15 cellular contexts compared by ENCODE assay signal in genomic region chr5:430214-430925, GRCh38. TPM values are rescaled to one million over a fixed set of nuclear protein-coding genes. Genes with fewer than 3 reads are reported as not detected.
DNase-seq lines count a peak whose midpoint lies in the region; ATAC-seq, FAIRE-seq and TF ChIP-seq lines count a peak whose summit lies in the region.
"Had no signal": no experiment of that assay in that cellular context is flagged by ENCODE, and none has a peak within 500 bp of the region (broad histone marks: within the 10 kb centered on the region; RNA-seq: fewer than 3 reads in every experiment).

No MANE protein-coding gene starts in this region.

- POLR2A ChIA-PET in GM12878 (lab: Charles Lee) = interaction anchor here (0.6 kb wide), 1 partner anchor 113 kb away, joined by 3 read pairs; no protein-coding TSS in a partner anchor

- H3K27ac ChIP-seq in BLaER1 (no peak overlapping the region), GM12878 (ENCODE audit: control insufficient read depth, insufficient read depth) (no peak overlapping the region)
- H3K27ac ChIP-seq: foreskin keratinocyte had no signal

- H3K4me2 ChIP-seq in BLaER1 (peak overlapping the region; percentile 41), GM12878 (ENCODE audit: control insufficient read depth, insufficient read depth) (no peak overlapping the region)

- WGBS in GM12878 (ENCODE audit: insufficient coverage, insufficient replicate concordance, low lambda C conversion rate, missing lambda C conversion rate) = 74% methylated on average over 24 of the region's 25 CpGs

- SMC1A ChIA-PET in GM12878 (lab: Charles Lee; ENCODE audit: uncharacterized antibody, unreplicated experiment) = interaction anchor here (0.6 to 3.7 kb wide), 9 partner anchors 16 to 113 kb away, joined by 3 to 33 read pairs (median 4); no protein-coding TSS in a partner anchor

- H2AFZ ChIP-seq in GM12878 (ENCODE audit: control insufficient read depth, low read depth, low read length) = no peak overlapping the region

- H3K27me3 Mint-ChIP-seq in nephron progenitor cell (ENCODE audit: low read depth, poor library complexity) = peaks cover 24% of the 10 kb centered on the region
- H3K27me3 Mint-ChIP-seq: activated CD4-positive, alpha-beta T cell treated with anti-CD3 and anti-CD28 coated beads, Interleukin-2, amount 10 ng/mL, durations not matched to agents 24 days and 14 days had no signal

- no peaks in the 10 kb centered on the region for H3K9me3 ChIP-seq in BLaER1
- no peaks in the 10 kb centered on the region for H3K9me3 ChIP-seq in GM12878 (replicated peaks; ENCODE audit: control insufficient read depth, insufficient read depth, low read length)

- H4K20me1 ChIP-seq in BLaER1 (no peaks in the 10 kb centered on the region), GM12878 (ENCODE audit: control insufficient read depth, insufficient read depth) (no peaks in the 10 kb centered on the region)

- H3K36me3 ChIP-seq in BLaER1 (no peaks in the 10 kb centered on the region), H7 (replicated peaks; ENCODE audit: control insufficient read depth, insufficient read depth, low read length) (no peaks in the 10 kb centered on the region), GM12878 (ENCODE audit: control insufficient read depth in 2 of 2, insufficient read depth in 2 of 2, low read length in 1 of 2) (peaks cover 4 to 28% of the 10 kb centered on the region in 2 experiments; a peak in 3 of 4 replicates)

- no peaks in the 10 kb centered on the region; the same call in 1 of the 2 replicates for H3K79me2 ChIP-seq in GM12878 (ENCODE audit: control insufficient read depth, insufficient read depth, low read length)

- BruUV-seq in GM12878 (replicated peaks; lab: Mats Ljungman, UMichigan) = no TSS peak

- no peaks in the 10 kb centered on the region for H3K36me3 Mint-ChIP-seq in nephron progenitor cell (ENCODE audit: low read depth)

- intact Hi-C loops in GM12878 (cut with micrococcal nuclease; ENCODE audit: unreplicated experiment) = no loop called here

- peak; percentile 19; the same call in 1 of the 2 replicates for TF ChIP-seq POLR2A in GM12878 (IDR thresholded peaks at IDR 0.05; ENCODE audit: low read depth, low read length)

- TF ChIP-seq RAD21 in GM12878 (IDR thresholded peaks at IDR 0.05; ENCODE audit: insufficient read depth, low read depth, low read length) = no peak

- in situ Hi-C loops in GM12878 (cut with MboI) = no loop called here

- TF ChIP-seq EP300 in GM12878 (IDR thresholded peaks at IDR 0.05; ENCODE audit: borderline replicate concordance in 1 of 2, control insufficient read depth in 1 of 2, low read depth in 2 of 2, low read length in 2 of 2) = no peak

- RAD21 ChIA-PET in GM12878 (lab: Charles Lee; ENCODE audit: unreplicated experiment) = interaction anchor here (0.7 to 6.0 kb wide), 7 partner anchors 16 to 242 kb away, joined by 3 to 82 read pairs (median 3); partner anchors contain the start of genes AHRR and PDCD6

- TF ChIP-seq CTCF in GM12878 (IDR thresholded peaks at IDR 0.05 in 2 of 3, conservative IDR thresholded peaks at IDR 0.05 in 1 of 3; ENCODE audit: control insufficient read depth in 2 of 3, extremely low read depth in 1 of 3, insufficient read depth in 1 of 3, low read depth in 3 of 3, low read length in 3 of 3) (no peak), nephron progenitor cell (IDR thresholded peaks at IDR 0.05) (no peak)

- ATAC-seq in GM12878 (peak; percentile 45), GM18909 (IDR thresholded peaks at IDR 0.05; ENCODE audit: poor library complexity, unreplicated experiment) (no peak)

- H3K9ac ChIP-seq in BLaER1 (no peak overlapping the region), GM12878 (ENCODE audit: control insufficient read depth, insufficient read depth, low read length) (no peak overlapping the region)

- no peak overlapping the region for H3K4me3 Mint-ChIP-seq in nephron progenitor cell
- H3K4me3 Mint-ChIP-seq: activated CD4-positive, alpha-beta T cell treated with anti-CD3 and anti-CD28 coated beads, Interleukin-2, amount 10 ng/mL, durations not matched to agents 24 days and 14 days; T-helper 2 cell treated with Interferon-gamma antibody and Interleukin-4, amounts not matched to agents 5 μg/mL and 100 μg/mL, for 36 hours had no signal

- H3K4me1 ChIP-seq in BLaER1 (peaks cover 51% of the 10 kb centered on the region), GM12878 (ENCODE audit: control insufficient read depth, insufficient read depth, low read length) (peaks cover 12% of the 10 kb centered on the region)
- H3K4me1 ChIP-seq: foreskin keratinocyte had no signal

- H3K4me3 ChIP-seq in BLaER1 (no peak overlapping the region), H7 (ENCODE audit: insufficient read depth, low read depth, low read length) (no peak overlapping the region), GM12878 (no peak overlapping the region)

- peaks cover 3% of the 10 kb centered on the region for H3K4me1 Mint-ChIP-seq in nephron progenitor cell

- CTCF ChIA-PET in GM12878 (lab: Yijun Ruan, JAX) = interaction anchor here (0.6 to 6.4 kb wide), 17 partner anchors 10 to 1086 kb away, joined by 3 to 126 read pairs (median 6); partner anchors contain the start of gene AHRR

- DNase-seq in H7 (peak; percentile 50), GM12878 (ENCODE audit: low read depth, low spot score) (no peak), nephron progenitor cell (no peak), DMS53 (lab: John Stamatoyannopoulos, UW) (no peak), SKM-1 treated with dmso at 0.1 percent for 144 hours (lab: John Stamatoyannopoulos, UW; ENCODE audit: unreplicated experiment) (no peak), hypothalamus (lab: John Stamatoyannopoulos, UW) (no peak)
- DNase-seq: activated gamma-delta T cell, NCI-H2029 treated with DMSO at 0.1 percent for 48 hours, substantia nigra had no signal

- H3K27ac Mint-ChIP-seq in nephron progenitor cell = peak overlapping the region; percentile 60
- H3K27ac Mint-ChIP-seq: activated CD4-positive, alpha-beta T cell treated with anti-CD3 and anti-CD28 coated beads, Interleukin-2, amount 10 ng/mL, durations not matched to agents 24 days and 14 days; T-helper 2 cell treated with Interferon-gamma antibody and Interleukin-4, amounts not matched to agents 5 μg/mL and 100 μg/mL, for 36 hours had no signal

- no peak for FAIRE-seq in GM12878 (lab: Jason Lieb, UNC)
- FAIRE-seq: bronchial epithelial cell had no signal

- peaks cover 13% of the 10 kb centered on the region for H3K9me3 Mint-ChIP-seq in nephron progenitor cell
- H3K9me3 Mint-ChIP-seq: activated CD4-positive, alpha-beta T cell treated with anti-CD3 and anti-CD28 coated beads, Interleukin-2, amount 10 ng/mL, durations not matched to agents 24 days and 14 days; T-helper 2 cell treated with Interferon-gamma antibody and Interleukin-4, amounts not matched to agents 5 μg/mL and 100 μg/mL, for 36 hours had no signal

- H3K27me3 ChIP-seq in BLaER1 = 0 out of 2 replicates have a peak, but pooled peaks cover 3% of the 10 kb centered on the region
- H3K27me3 ChIP-seq in H7 (ENCODE audit: control insufficient read depth, insufficient read depth, low read length) = no peaks in the 10 kb centered on the region
- H3K27me3 ChIP-seq in GM12878 (replicated peaks in 1 of 2; ENCODE audit: control insufficient read depth in 2 of 2, insufficient read depth in 2 of 2, low read length in 1 of 2) = no peaks in the 10 kb centered on the region

TF ChIP-seq in GM12878, 131 proteins besides CTCF, POLR2A, EP300 and RAD21:
- TF ChIP-seq NR2C1 (IDR thresholded peaks at IDR 0.05) (0 out of 2 replicates have a peak, but pooled peaks have one; percentile 13), NR2C2 (IDR thresholded peaks at IDR 0.05; ENCODE audit: borderline replicate concordance, control insufficient read depth, insufficient read length, low read depth) (peak; percentile 25), HCFC1 (IDR thresholded peaks at IDR 0.05; ENCODE audit: low read length) (no peak), HSF1 (IDR thresholded peaks at IDR 0.05; ENCODE audit: low read depth, low read length) (no peak), ATF3 (IDR thresholded peaks at IDR 0.05; ENCODE audit: borderline replicate concordance, extremely low read depth, low read depth, low read length) (no peak), STAT1 (conservative IDR thresholded peaks at IDR 0.05) (no peak)

RNA-seq across cellular contexts. Expression of gene EXOC3, which starts 12.6 kb away (rescaled TPM):
- total RNA-seq in H7 (2014; rRNA removed; shearing (Covaris generic)) = 20.5 and 24.1 TPM in 2 replicates
- 139 and 145 TPM in 2 replicates for total RNA-seq in GM12878 (2013; cell fraction: nucleolus; rRNA removed)
- 28.6 and 32.5 TPM in 2 replicates for total RNA-seq in GM12878 (2014; rRNA removed)
- 22.4 and 25.4 TPM in 2 replicates for total RNA-seq in GM12878 (2014; rRNA removed; fragmentation: Illumina TruSeq; extraction: Trizol)
- total RNA-seq in GM12878 (2021) = 48.9 and 50.3 TPM in 2 replicates
- 26.9 TPM for polyA plus RNA-seq in GM12878 (2011; ENCODE audit: low read depth)
- 16.4 and 22.6 TPM in 2 replicates for polyA plus RNA-seq in GM12878 (2011; rRNA removed)
- polyA plus RNA-seq in GM12878 (2011; cell fraction: cytosol; rRNA removed) = 24.5 and 26.9 TPM in 2 replicates
- 77.4 and 98.6 TPM in 2 replicates for polyA plus RNA-seq in GM12878 (2011; cell fraction: nucleus; rRNA removed)
- polyA plus RNA-seq in GM12878 (2012) = 40.4 and 47.5 TPM in 2 replicates
- polyA plus RNA-seq in GM12878 (2014; fragmentation: Illumina TruSeq; extraction: Trizol) = 18.5 and 24.8 TPM in 2 replicates
- 1 to 10 TPM; 1.6 to 7.2 TPM for polyA plus RNA-seq in GM12878 (2014; fragmentation: Nextera tagmentation; extraction: Ambion mirVana)
- polyA plus RNA-seq in GM12878 (2014; rRNA removed) = 30.5 and 33.2 TPM in 2 replicates
- 10 to 100 TPM; 52.7 to 53.0 TPM for polyA plus RNA-seq in GM12878 (2016; fragmentation: Nextera tagmentation; extraction: Ambion mirVana)
- polyA minus RNA-seq in GM12878 (2011; rRNA and poly(A)+ RNA removed) = 26.3 and 28.8 TPM in 2 replicates
- polyA minus RNA-seq in GM12878 (2011; cell fraction: cytosol; rRNA and poly(A)+ RNA removed) = 10.8 and 14.6 TPM in 2 replicates
- polyA minus RNA-seq in GM12878 (2011; cell fraction: nucleus; rRNA and poly(A)+ RNA removed) = 21.5 and 30.1 TPM in 2 replicates
